ENCODE assay signal across 9 cellular contexts in the genomic region with DNA sequence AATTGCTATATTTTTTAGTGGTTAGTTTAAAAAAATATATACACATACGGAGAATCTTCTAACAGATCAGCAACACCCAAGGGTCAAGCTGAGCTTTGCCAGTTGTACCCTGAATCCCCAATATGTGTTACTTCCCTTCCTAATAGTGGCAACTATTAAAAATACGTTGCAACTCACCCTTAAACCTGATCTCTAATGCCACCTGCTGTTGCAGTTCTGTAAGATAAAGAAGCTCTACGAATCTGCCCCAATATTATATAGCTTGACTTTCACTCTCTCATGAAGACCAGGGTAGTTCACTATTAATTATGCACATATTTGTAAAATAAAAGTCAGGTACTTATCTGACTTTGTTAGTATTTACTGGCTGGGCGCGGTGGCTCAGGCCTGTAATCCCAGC. TPM values are rescaled to one million over a fixed set of nuclear protein-coding genes. Genes with fewer than 3 reads are reported as not detected.
DNase-seq lines count a peak whose midpoint lies in the region; ATAC-seq, FAIRE-seq and TF ChIP-seq lines count a peak whose summit lies in the region.
"Had no signal": no experiment of that assay in that cellular context is flagged by ENCODE, and none has a peak within 500 bp of the region (broad histone marks: within the 10 kb centered on the region; RNA-seq: fewer than 3 reads in every experiment).

No MANE protein-coding gene starts in this region.

- in situ Hi-C loops in KBM-7 (cut with MboI; ENCODE audit: low pct_unique_long_range_greater_than_20kb, low sequenced_read_pairs), result no loop called here

- TF ChIP-seq CTCF in D721Med (IDR thresholded peaks at IDR 0.05; ENCODE audit: insufficient read depth, missing control alignments) (peak; percentile 74), adrenal gland (IDR thresholded peaks at IDR 0.05) (peak; percentile 18 to 52 (median 42)), kidney epithelial cell (IDR thresholded peaks at IDR 0.05; ENCODE audit: insufficient read depth, low read length, poor library complexity, severe bottlenecking) (peak; percentile 35)

- H3K4me1 ChIP-seq in adrenal gland (replicated peaks in 1 of 2), result peaks cover 6 to 42% of the 10 kb centered on the region in 2 donors

- H3K4me3 ChIP-seq in adrenal gland (no peak overlapping the region), kidney epithelial cell (ENCODE audit: low read depth, low read length) (no peak overlapping the region)

- no peaks in the 10 kb centered on the region for H3K9me3 ChIP-seq in adrenal gland (replicated peaks in 1 of 3)

- no peak for TF ChIP-seq POLR2A in adrenal gland (IDR thresholded peaks at IDR 0.05)

- H3K27me3 ChIP-seq in adrenal gland (no peaks in the 10 kb centered on the region), kidney epithelial cell (ENCODE audit: control insufficient read depth, insufficient read depth, low read length) (no peaks in the 10 kb centered on the region)

- ATAC-seq in HG02884 (IDR thresholded peaks at IDR 0.05; ENCODE audit: unreplicated experiment), result no peak

- H3K36me3 ChIP-seq in adrenal gland (replicated peaks in 1 of 2) (no peaks in the 10 kb centered on the region), kidney epithelial cell (ENCODE audit: control insufficient read depth, insufficient read depth, low read length) (no peaks in the 10 kb centered on the region)

- 42 to 52% (median 45%) methylated on average over 5 of the region's 5 CpGs for WGBS in adrenal gland, 4 donors

- FAIRE-seq in D721Med (lab: Jason Lieb, UNC), result peak; percentile 74

- no peak overlapping the region for H3K27ac ChIP-seq in adrenal gland
- H3K27ac ChIP-seq: epithelial cell of prostate had no signal

- no peak for DNase-seq in D721Med (ENCODE audit: insufficient read length, low spot score)
- peak; percentile 20 for DNase-seq in KBM-7
- DNase-seq in adrenal gland, result no peak
- DNase-seq in kidney epithelial cell (ENCODE audit: low read depth), result peak; percentile 7
- no peak for DNase-seq in activated effector memory CD4-positive, alpha-beta T cell treated with Interleukin-2 at 50 U/mL for 16 hours
- no peak for DNase-seq in cortex of kidney (lab: John Stamatoyannopoulos, UW)
- DNase-seq in COR-L47 (lab: John Stamatoyannopoulos, UW), result no peak

- intact Hi-C loops in adrenal gland (cut with DNase I), result no loop called here

RNA-seq across cellular contexts. Expression of gene ASH1L, which starts 58.4 kb away (rescaled TPM):
- 10 to 100 TPM; 38.8 to 59.3 (median 49.1) TPM for total RNA-seq in adrenal gland
- polyA plus RNA-seq in adrenal gland, result 10 to 100 TPM in 1 of 3 donors, 1 to 10 TPM in 2; 3.7 to 33.4 (median 9.2) TPM
- 19.5 and 25.3 TPM in 2 replicates for total RNA-seq in kidney epithelial cell

Comparison
In these comparisons a context has a peak if more than half of its experiments do, and no peak if none do; other contexts are left out.
1. DNase-seq: peak in KBM-7 (single experiment) and kidney epithelial cell (single experiment); none in D721Med (single experiment), adrenal gland (0 of 7), activated effector memory CD4-positive, alpha-beta T cell treated with Interleukin-2 at 50 U/mL for 16 hours (single experiment), cortex of kidney (single experiment) and COR-L47 (single experiment).
2. Peak in every context shown above with its lines, with median percentiles within 50 percentile points of each other: CTCF ChIP-seq.